In genomic region chr1:119611701-119612113, GRCh38 we compare ENCODE assay signal across 8 cellular contexts. TPM values are rescaled to one million over a fixed set of nuclear protein-coding genes. Genes with fewer than 3 reads are reported as not detected.
DNase-seq lines count a peak whose midpoint lies in the region; ATAC-seq, FAIRE-seq and TF ChIP-seq lines count a peak whose summit lies in the region.

No MANE protein-coding gene starts in this region.

- DNase-seq in AG09309 (ENCODE audit: low read depth), result no peak
- DNase-seq in GM19239 (ENCODE audit: insufficient read length, low spot score), result no peak
- DNase-seq in NCI-H1694 treated with DMSO at 0.1 percent for 48 hours (lab: John Stamatoyannopoulos, UW), result peak; percentile 4
- peak; percentile 66 for DNase-seq in UCSD-AML1 (lab: John Stamatoyannopoulos, UW; ENCODE audit: unreplicated experiment)
- DNase-seq in T47D (ENCODE audit: low read depth in 1 of 2, low spot score in 1 of 2), result peak; percentile 55 to 78
- DNase-seq in kidney, result peak; percentile 87
- DNase-seq in stimulated activated CD4-positive, alpha-beta T cell treated with anti-CD3 and anti-CD28 coated beads, Interleukin-2, amount 100 ng/mL, for 4 hours (ENCODE audit: low read depth), result peak; percentile 14

- H3K4me1 ChIP-seq in kidney (ENCODE audit: control insufficient read depth in 1 of 2, insufficient read depth in 1 of 2, low read depth in 1 of 2, low read length in 2 of 2), result peaks cover 0 to 5% of the 10 kb centered on the region in 2 donors

- TF ChIP-seq CTCF in AG09309 (IDR thresholded peaks at IDR 0.05; ENCODE audit: control insufficient read depth, insufficient read depth, low read depth, low read length, missing control alignments) (peak; percentile 93), kidney (IDR thresholded peaks at IDR 0.05; ENCODE audit: borderline replicate concordance, extremely low read depth, insufficient read depth) (peak; percentile 96)

- in situ Hi-C loops in T47D (cut with HindIII; ENCODE audit: low pct_unique_long_range_greater_than_20kb, low sequenced_read_pairs), result no loop called here

- no peak overlapping the region for H3K4me3 ChIP-seq in AG09309 (ENCODE audit: control insufficient read depth, low read depth, low read length)
- H3K4me3 ChIP-seq in kidney (ENCODE audit: low read length in 2 of 2), result no peak overlapping the region

- H3K9me3 ChIP-seq in kidney (ENCODE audit: control insufficient read depth in 1 of 2, low read length in 2 of 2), result no peaks in the 10 kb centered on the region

- no peak overlapping the region for H3K27ac ChIP-seq in kidney (ENCODE audit: low read depth in 2 of 2, low read length in 2 of 2)

- no peak overlapping the region for H3K9ac ChIP-seq in kidney (ENCODE audit: low read length in 2 of 2)

- H3K36me3 ChIP-seq in kidney (ENCODE audit: control insufficient read depth in 1 of 2, insufficient read depth in 2 of 2, low read length in 2 of 2), result no peaks in the 10 kb centered on the region

- intact Hi-C loops in kidney (cut with DNase I), result loop anchor here (5.0 kb wide), 1 partner anchor 51 kb away; no protein-coding TSS in a partner anchor

- FAIRE-seq in GM19239 (lab: Jason Lieb, UNC) (peak; percentile 23), kidney (lab: Jason Lieb, UNC) (no peak)

- no peak for ATAC-seq in GM18868 (IDR thresholded peaks at IDR 0.05; ENCODE audit: unreplicated experiment)

RNA-seq across cellular contexts. Expression of gene ZNF697, which starts 36.4 kb away (rescaled TPM):
- total RNA-seq in kidney, result 8.3 TPM
- polyA plus RNA-seq in kidney (ENCODE audit: insufficient read depth, low read depth, low replicate concordance), result 4.1 TPM

Comparison
In these comparisons a context has a peak if more than half of its experiments do, and no peak if none do; other contexts are left out.
1. DNase-seq: peak in NCI-H1694 treated with DMSO at 0.1 percent for 48 hours (single experiment), UCSD-AML1 (single experiment), T47D (2 of 2), kidney (single experiment) and stimulated activated CD4-positive, alpha-beta T cell treated with anti-CD3 and anti-CD28 coated beads, Interleukin-2, amount 100 ng/mL, for 4 hours (single experiment); none in AG09309 (single experiment) and GM19239 (single experiment).